25 cellular contexts compared by ENCODE assay signal in the genomic region with DNA sequence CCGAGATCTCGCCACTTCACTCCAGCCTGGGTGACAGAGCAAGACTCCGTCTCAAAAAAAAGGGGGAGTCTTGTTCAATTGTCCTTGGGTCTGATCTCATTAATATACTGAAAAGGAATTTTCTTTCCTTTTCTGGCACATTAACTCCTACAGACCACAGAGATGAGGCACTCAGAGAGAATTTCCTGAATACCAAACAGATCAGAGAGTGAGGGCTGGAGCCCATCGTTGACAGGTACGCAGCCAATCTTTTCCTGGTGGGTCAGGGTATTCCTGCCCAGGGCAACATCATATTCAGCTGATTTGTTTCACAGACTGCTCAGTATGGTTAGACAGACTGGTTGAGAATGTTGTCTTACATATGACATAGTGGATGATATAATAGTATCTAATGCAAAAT.
DNase-seq lines count a peak whose midpoint lies in the region; ATAC-seq, FAIRE-seq and TF ChIP-seq lines count a peak whose summit lies in the region.
"Had no signal": no experiment of that assay in that cellular context is flagged by ENCODE, and none has a peak within 500 bp of the region (broad histone marks: within the 10 kb centered on the region; RNA-seq: fewer than 3 reads in every experiment).

No MANE protein-coding gene starts in this region.

- TF ChIP-seq CTCF in choroid plexus epithelial cell (conservative IDR thresholded peaks at IDR 0.05; ENCODE audit: low read depth, low read length): no peak
- TF ChIP-seq CTCF in GM10248 (IDR thresholded peaks at IDR 0.05; ENCODE audit: control extremely low read depth, extremely low read depth, low read depth, missing control alignments): no peak
- TF ChIP-seq CTCF in coronary artery (IDR thresholded peaks at IDR 0.05): no peak

- no peak overlapping the region for H3K4me3 Mint-ChIP-seq in activated T-helper 17 cell treated with anti-CD3 and anti-CD28 coated beads, Interleukin-2, amount 50 U/mL, for 72 hours
- H3K4me3 Mint-ChIP-seq: memory B cell; nephron progenitor cell; T-helper 2 cell treated with Interferon-gamma antibody and Interleukin-4, amounts not matched to agents 5 μg/mL and 100 μg/mL, for 36 hours had no signal

- H3K4me3 ChIP-seq in choroid plexus epithelial cell (ENCODE audit: low read depth, low read length) (no peak overlapping the region), coronary artery (no peak overlapping the region)
- H3K4me3 ChIP-seq: body of pancreas, esophagus squamous epithelium, psoas muscle, spleen, thyroid gland had no signal

- no peaks in the 10 kb centered on the region for H3K4me1 Mint-ChIP-seq in activated T-helper 17 cell treated with anti-CD3 and anti-CD28 coated beads, Interleukin-2, amount 50 U/mL, for 72 hours
- H3K4me1 Mint-ChIP-seq: memory B cell had no signal

- CTCF ChIA-PET in GM10248 (lab: Yijun Ruan, JAX): interaction anchor here (1.5 to 8.9 kb wide), 4 partner anchors 11 to 67 kb away, joined by 3 to 66 read pairs (median 16); no protein-coding TSS in a partner anchor

- FAIRE-seq in RCC 7860 (lab: Jason Lieb, UNC): peak; percentile 97

- H3K27me3 Mint-ChIP-seq in activated T-helper 17 cell treated with anti-CD3 and anti-CD28 coated beads, Interleukin-2, amount 50 U/mL, for 72 hours: peaks cover 4% of the 10 kb centered on the region

- no peak overlapping the region for H3K27ac ChIP-seq in coronary artery
- H3K27ac ChIP-seq: psoas muscle, thyroid gland had no signal

- H3K27ac Mint-ChIP-seq in activated T-helper 17 cell treated with anti-CD3 and anti-CD28 coated beads, Interleukin-2, amount 50 U/mL, for 72 hours: no peak overlapping the region
- H3K27ac Mint-ChIP-seq: immature natural killer cell; memory B cell; nephron progenitor cell; T-helper 2 cell treated with Interferon-gamma antibody and Interleukin-4, amounts not matched to agents 5 μg/mL and 100 μg/mL, for 36 hours had no signal

- DNase-seq in EH (ENCODE audit: low read depth) (peak; percentile 61), RCC 7860 (ENCODE audit: low spot score) (peak; percentile 99), choroid plexus epithelial cell (ENCODE audit: low read depth) (peak; percentile 84), non-pigmented ciliary epithelial cell (ENCODE audit: low read depth) (peak; percentile 79), GM10248 (ENCODE audit: extremely low spot score) (no peak), coronary artery (ENCODE audit: low spot score) (no peak)
- DNase-seq: activated CD4-positive, alpha-beta T cell treated with anti-CD3 and anti-CD28 coated beads for 1 hour; activated gamma-delta T cell treated with Interleukin-2 at 50 U/mL for 16 hours; body of pancreas; C1 segment of cervical spinal cord; DMS53; esophagus squamous epithelium; head of caudate nucleus; immature natural killer cell; NCI-H1930; NCI-H510A; nephron progenitor cell; psoas muscle; SHP77 treated with DMSO at 0.1 percent for 48 hours; spleen; thyroid gland had no signal

- no peaks in the 10 kb centered on the region for H3K36me3 Mint-ChIP-seq in activated T-helper 17 cell treated with anti-CD3 and anti-CD28 coated beads, Interleukin-2, amount 50 U/mL, for 72 hours (ENCODE audit: low read depth)
- H3K36me3 Mint-ChIP-seq: memory B cell had no signal

- no peak for ATAC-seq in activated T-helper 17 cell treated with anti-CD3 and anti-CD28 coated beads, Interleukin-2, amount 50 U/mL, for 72 hours (replicated peaks)
- ATAC-seq in GM21619 (IDR thresholded peaks at IDR 0.05; ENCODE audit: unreplicated experiment): no peak
- ATAC-seq: body of pancreas, psoas muscle had no signal

- H3K9me3 Mint-ChIP-seq in activated T-helper 17 cell treated with anti-CD3 and anti-CD28 coated beads, Interleukin-2, amount 50 U/mL, for 72 hours: peaks cover 5% of the 10 kb centered on the region

- POLR2A ChIA-PET in GM10248 (lab: Yijun Ruan, JAX): no interaction called here

Comparison
In these comparisons a context has a peak if more than half of its experiments do, and no peak if none do; other contexts are left out.
1. DNase-seq: peak in EH (single experiment), RCC 7860 (single experiment), choroid plexus epithelial cell (single experiment) and non-pigmented ciliary epithelial cell (single experiment); none in GM10248 (single experiment) and coronary artery (single experiment).